In genomic region chr1:169214598-169214997, GRCh38 we compare ENCODE assay signal across 29 cellular contexts.
"Had no signal": no experiment of that assay in that cellular context is flagged by ENCODE, and none has a peak within 500 bp of the region (broad histone marks: within the 10 kb centered on the region; RNA-seq: fewer than 3 reads in every experiment).

No MANE protein-coding gene starts in this region.

- DNase-seq: activated B cell treated with CpG ODN at 0.5 μM for 24 hours; activated CD4-positive, alpha-beta memory T cell treated with anti-CD3 and anti-CD28 coated beads for 36 hours; activated CD4-positive, alpha-beta T cell treated with anti-CD3 and anti-CD28 coated beads for 4 hours; activated CD4-positive, alpha-beta T cell treated with anti-CD3 and anti-CD28 coated beads, Interleukin-2, amount 10 ng/mL, durations not matched to agents 24 days and 14 days; activated CD4-positive, alpha-beta T cell treated with anti-CD3 and anti-CD28 coated beads, Interleukin-2, amount 50 U/mL, for 1 hour; activated CD4-positive, alpha-beta T cell treated with anti-CD3 and anti-CD28 coated beads, Interleukin-2, amount 50 U/mL, for 4 hours; activated CD4-positive, CD25-positive, alpha-beta regulatory T cell treated with anti-CD3 and anti-CD28 coated beads, Interleukin-2, amount 50 U/mL, for 72 hours; activated CD8-positive, alpha-beta memory T cell treated with anti-CD3 and anti-CD28 coated beads, Interleukin-2, amount 50 U/mL, for 4 hours; activated CD8-positive, alpha-beta T cell treated with anti-CD3 and anti-CD28 coated beads for 36 hours; activated effector memory CD4-positive, alpha-beta T cell treated with Interleukin-2 at 50 U/mL for 16 hours; activated gamma-delta T cell; activated naive CD4-positive, alpha-beta T cell treated with anti-CD3 and anti-CD28 coated beads, Interleukin-2, amount 10 ng/mL, durations not matched to agents 7 days and 5 days; activated naive CD4-positive, alpha-beta T cell treated with Interleukin-2 at 50 U/mL for 16 hours; activated naive CD8-positive, alpha-beta T cell treated with anti-CD3 and anti-CD28 coated beads, Interleukin-2, amount 10 ng/mL, durations not matched to agents 7 days and 5 days; activated naive CD8-positive, alpha-beta T cell treated with anti-CD3 and anti-CD28 coated beads, Interleukin-2, amount 50 U/mL, for 24 hours; activated T-cell treated with anti-CD3 and anti-CD28 coated beads for 4 hours; activated T-cell treated with anti-CD3 and anti-CD28 coated beads, Interleukin-2, amount 50 U/mL, for 1 hour; activated T-cell treated with anti-CD3 and anti-CD28 coated beads, Interleukin-2, amount 50 U/mL, for 48 hours; amygdala; anterior cingulate cortex; central memory CD4-positive, alpha-beta T cell; cerebellar nuclear complex; T-cell; T-helper 17 cell; T-helper 9 cell had no signal

- H3K27ac ChIP-seq: ascending aorta, breast epithelium, VCaP had no signal

- H3K4me1 ChIP-seq: ascending aorta, breast epithelium had no signal

- ATAC-seq: activated CD8-positive, alpha-beta T cell treated with anti-CD3 and anti-CD28 coated beads for 36 hours; activated naive CD8-positive, alpha-beta T cell treated with anti-CD3 and anti-CD28 coated beads, Interleukin-2, amount 50 U/mL, for 24 hours; T-cell; T-helper 17 cell had no signal

- H3K36me3 ChIP-seq: breast epithelium had no signal

- H3K9me3 ChIP-seq: ascending aorta, breast epithelium had no signal

- H3K4me3 ChIP-seq: ascending aorta, breast epithelium had no signal

- FAIRE-seq: TTC549 had no signal

- H3K27me3 ChIP-seq: ascending aorta, breast epithelium had no signal
